ENCODE assay signal across 1 cellular context in the genomic region with DNA sequence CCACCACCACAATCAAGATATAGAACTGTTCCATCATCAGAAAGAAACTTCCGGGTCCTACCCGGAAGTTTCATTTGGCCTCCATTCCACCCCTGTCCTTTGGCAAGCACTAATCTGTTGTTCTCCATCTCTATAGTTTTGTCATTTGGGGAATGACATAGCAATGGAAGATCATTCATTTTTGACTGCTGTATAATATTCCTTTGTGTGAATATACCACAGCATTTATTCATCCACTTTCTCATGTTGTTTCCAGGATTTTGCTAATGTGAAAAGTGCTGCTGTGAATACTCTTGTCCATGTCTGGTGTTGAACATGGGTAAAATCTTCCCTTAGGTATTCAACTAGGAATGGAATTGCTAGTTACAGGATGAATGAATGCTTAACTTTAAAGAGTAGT.
TF ChIP-seq lines count a peak whose summit lies in the region.

No MANE protein-coding gene starts in this region.

TF ChIP-seq in K562, 482 proteins besides CTCF, POLR2A, EP300 and RAD21 (continued from another document):
- TF ChIP-seq, protein P1, sequence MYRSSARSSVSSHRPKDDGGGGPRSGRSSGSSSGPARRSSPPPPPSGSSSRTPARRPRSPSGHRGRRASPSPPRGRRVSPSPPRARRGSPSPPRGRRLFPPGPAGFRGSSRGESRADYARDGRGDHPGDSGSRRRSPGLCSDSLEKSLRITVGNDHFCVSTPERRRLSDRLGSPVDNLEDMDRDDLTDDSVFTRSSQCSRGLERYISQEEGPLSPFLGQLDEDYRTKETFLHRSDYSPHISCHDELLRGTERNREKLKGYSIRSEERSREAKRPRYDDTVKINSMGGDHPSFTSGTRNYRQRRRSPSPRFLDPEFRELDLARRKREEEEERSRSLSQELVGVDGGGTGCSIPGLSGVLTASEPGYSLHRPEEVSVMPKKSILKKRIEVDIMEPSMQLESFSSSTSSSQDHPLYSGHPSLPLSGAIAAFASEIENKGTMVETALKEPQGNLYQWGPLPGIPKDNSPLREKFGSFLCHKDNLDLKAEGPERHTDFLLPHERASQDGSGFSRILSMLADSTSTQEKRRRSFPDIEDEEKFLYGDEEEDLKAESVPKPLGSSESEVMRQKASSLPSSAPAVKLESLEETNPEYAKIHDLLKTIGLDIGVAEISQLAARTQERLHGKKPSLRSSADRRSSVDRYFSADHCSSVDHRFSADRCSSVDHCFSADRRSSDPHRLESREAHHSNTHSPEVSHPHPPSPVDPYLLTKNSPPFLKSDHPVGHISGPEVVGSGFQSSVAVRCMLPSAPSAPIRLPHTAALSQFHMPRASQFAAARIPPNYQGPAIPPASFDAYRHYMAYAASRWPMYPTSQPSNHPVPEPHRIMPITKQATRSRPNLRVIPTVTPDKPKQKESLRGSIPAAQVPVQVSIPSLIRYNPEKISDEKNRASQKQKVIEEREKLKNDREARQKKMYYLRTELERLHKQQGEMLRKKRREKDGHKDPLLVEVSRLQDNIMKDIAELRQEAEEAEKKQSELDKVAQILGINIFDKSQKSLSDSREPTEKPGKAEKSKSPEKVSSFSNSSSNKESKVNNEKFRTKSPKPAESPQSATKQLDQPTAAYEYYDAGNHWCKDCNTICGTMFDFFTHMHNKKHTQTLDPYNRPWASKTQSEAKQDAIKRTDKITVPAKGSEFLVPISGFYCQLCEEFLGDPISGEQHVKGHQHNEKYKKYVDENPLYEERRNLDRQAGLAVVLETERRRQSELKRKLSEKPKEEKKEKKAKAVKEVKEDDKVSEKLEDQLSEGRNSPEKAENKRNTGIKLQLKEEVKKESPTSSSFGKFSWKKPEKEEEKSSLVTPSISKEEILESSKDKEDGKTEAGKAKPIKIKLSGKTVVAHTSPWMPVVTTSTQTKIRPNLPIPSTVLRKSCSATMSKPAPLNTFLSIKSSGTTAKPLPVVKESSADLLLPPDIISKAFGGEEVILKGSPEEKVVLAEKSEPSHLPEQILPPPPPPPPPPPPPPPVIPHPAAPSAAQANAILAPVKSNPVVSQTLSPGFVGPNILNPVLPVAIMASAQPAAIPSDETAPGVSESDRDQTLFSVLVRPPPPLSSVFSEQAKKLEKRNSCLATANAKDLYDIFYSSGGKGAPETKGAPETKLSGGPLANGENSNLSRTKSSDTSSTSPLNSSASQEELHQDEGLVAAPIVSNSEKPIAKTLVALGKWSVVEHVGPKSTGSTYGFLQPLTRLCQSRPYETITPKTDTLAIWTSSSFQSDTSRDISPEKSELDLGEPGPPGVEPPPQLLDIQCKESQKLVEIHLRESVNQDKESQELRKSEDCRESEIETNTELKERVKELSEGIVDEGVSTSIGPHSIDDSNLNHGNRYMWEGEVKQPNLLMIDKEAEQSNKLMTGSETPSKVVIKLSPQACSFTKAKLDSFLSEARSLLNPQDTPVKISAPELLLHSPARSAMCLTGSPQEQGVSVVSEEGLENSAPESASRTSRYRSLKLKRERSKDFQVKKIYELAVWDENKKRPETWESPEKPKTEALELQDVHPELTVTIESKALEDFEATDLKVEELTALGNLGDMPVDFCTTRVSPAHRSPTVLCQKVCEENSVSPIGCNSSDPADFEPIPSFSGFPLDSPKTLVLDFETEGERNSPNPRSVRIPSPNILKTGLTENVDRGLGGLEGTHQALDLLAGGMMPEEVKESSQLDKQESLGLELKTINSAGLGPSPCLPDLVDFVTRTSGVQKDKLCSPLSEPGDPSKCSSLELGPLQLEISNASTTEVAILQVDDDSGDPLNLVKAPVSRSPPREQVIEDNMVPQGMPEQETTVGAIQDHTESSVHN (IDR thresholded peaks at IDR 0.05; ENCODE audit: borderline replicate concordance in 1 of 2, low read depth in 1 of 2) = no peak
- peak; percentile 81 for TF ChIP-seq ZNF146 (CRISPR knock-in tag; IDR thresholded peaks at IDR 0.05; ENCODE audit: unreplicated experiment)
TF ChIP-seq in K562: peak in this region for 2.
